10 cellular contexts compared by ENCODE assay signal in the genomic region with DNA sequence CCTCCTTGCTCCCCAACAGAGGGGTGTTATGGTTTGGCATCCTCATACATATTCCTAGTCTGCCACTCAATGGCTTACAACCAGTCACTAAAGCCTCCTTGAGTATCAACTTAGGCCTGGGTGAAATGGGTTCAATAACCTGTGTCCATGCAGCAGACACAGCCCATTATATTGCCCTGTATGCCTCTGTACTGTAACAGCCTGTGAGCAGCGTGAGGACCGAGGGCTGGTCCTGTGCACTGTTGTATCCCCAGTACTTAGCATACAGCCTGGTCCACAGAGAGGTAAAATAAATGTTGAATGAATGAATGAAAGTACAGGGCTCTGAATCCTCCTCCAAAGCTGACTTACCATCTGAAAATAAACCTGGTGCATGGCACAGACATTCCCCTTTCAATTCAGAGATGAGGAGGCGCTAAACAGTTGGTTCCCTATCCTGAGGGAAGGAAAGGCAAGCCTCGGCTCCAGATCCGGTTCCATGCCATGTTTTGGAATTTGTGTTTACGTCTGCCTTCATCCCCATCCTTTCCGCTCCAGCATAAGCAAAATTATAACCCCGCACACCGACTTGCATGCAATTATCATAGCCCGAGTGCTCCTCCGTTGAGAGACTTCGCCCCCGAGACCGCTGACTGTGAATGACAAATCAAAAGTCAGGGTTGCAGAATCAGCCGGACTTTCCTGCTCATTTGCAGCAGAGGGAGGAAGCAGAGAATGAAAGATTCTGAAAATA. TPM values are rescaled to one million over a fixed set of nuclear protein-coding genes. Genes with fewer than 3 reads are reported as not detected.
DNase-seq lines count a peak whose midpoint lies in the region; ATAC-seq, FAIRE-seq and TF ChIP-seq lines count a peak whose summit lies in the region.
"Had no signal": no experiment of that assay in that cellular context is flagged by ENCODE, and none has a peak within 500 bp of the region (broad histone marks: within the 10 kb centered on the region; RNA-seq: fewer than 3 reads in every experiment).

No MANE protein-coding gene starts in this region.

- FAIRE-seq in astrocyte (lab: Jason Lieb, UNC): no peak

- no peaks in the 10 kb centered on the region for H3K9me3 ChIP-seq in astrocyte (ENCODE audit: insufficient read depth, low read depth, low read length)

- H3K4me2 ChIP-seq in astrocyte (ENCODE audit: low read length): peak overlapping the region; percentile 85

- H4K20me1 ChIP-seq in astrocyte (ENCODE audit: insufficient read depth, low read length): no peaks in the 10 kb centered on the region

- H3K9ac ChIP-seq in astrocyte (ENCODE audit: low read length): no peak overlapping the region

- H3K27ac Mint-ChIP-seq in astrocyte (ENCODE audit: unreplicated experiment): peak overlapping the region; percentile 44
- H3K27ac Mint-ChIP-seq: IgD-negative memory B cell had no signal

- peaks cover 6% of the 10 kb centered on the region for H3K4me1 ChIP-seq in astrocyte (ENCODE audit: insufficient read depth, low read length)

- no peaks in the 10 kb centered on the region for H3K27me3 Mint-ChIP-seq in astrocyte (ENCODE audit: low read depth, unreplicated experiment)

- H3K27me3 ChIP-seq in astrocyte (ENCODE audit: insufficient read depth, low read length): no peaks in the 10 kb centered on the region

- H3K4me1 Mint-ChIP-seq in astrocyte (ENCODE audit: low read depth, unreplicated experiment): peaks cover 16% of the 10 kb centered on the region

- H2AFZ ChIP-seq in astrocyte (ENCODE audit: low read depth, low read length): peak overlapping the region; percentile 51

- H3K4me3 ChIP-seq in astrocyte (ENCODE audit: insufficient read depth, low read depth, low read length) (peak overlapping the region; percentile 51), iPS-11a (ENCODE audit: low read depth, low read length) (peak overlapping the region; percentile 50), skeletal muscle cell (ENCODE audit: low read depth, low read length) (peak overlapping the region; percentile 46)

- H3K27ac ChIP-seq in astrocyte (ENCODE audit: low read depth, low read length): no peak overlapping the region
- H3K27ac ChIP-seq: skin epidermis had no signal

- H3K36me3 ChIP-seq in astrocyte (ENCODE audit: insufficient read depth, low read length): no peaks in the 10 kb centered on the region

- H3K36me3 Mint-ChIP-seq in astrocyte (ENCODE audit: low read depth, unreplicated experiment): no peaks in the 10 kb centered on the region
- H3K36me3 Mint-ChIP-seq: IgD-negative memory B cell had no signal

- no peaks in the 10 kb centered on the region for H3K79me2 ChIP-seq in astrocyte (ENCODE audit: insufficient read depth, low read length)

- peak overlapping the region; percentile 70 for H3K4me3 Mint-ChIP-seq in astrocyte (ENCODE audit: unreplicated experiment)

- no peak for ATAC-seq in GM19351 (IDR thresholded peaks at IDR 0.05; ENCODE audit: unreplicated experiment)

- DNase-seq in COLO668 (lab: John Stamatoyannopoulos, UW; ENCODE audit: unreplicated experiment) (peak; percentile 72), NCI-H1436 treated with DMSO at 0.1 percent for 48 hours (lab: John Stamatoyannopoulos, UW) (peak; percentile 8), astrocyte (ENCODE audit: low read depth) (peak; percentile 52), skeletal muscle cell (ENCODE audit: low read depth) (peak; percentile 36), GM19240 (ENCODE audit: insufficient read length, low spot score) (no peak)
- no peak for DNase-seq in stimulated activated naive CD4-positive, alpha-beta T cell treated with Interleukin-2 at 50 U/mL for 16 hours (lab: John Stamatoyannopoulos, UW)

- no peak for TF ChIP-seq CTCF in astrocyte (IDR thresholded peaks at IDR 0.05; ENCODE audit: insufficient read depth, low read depth, low read length)

- H3K9me3 Mint-ChIP-seq in astrocyte (ENCODE audit: unreplicated experiment): no peaks in the 10 kb centered on the region
- H3K9me3 Mint-ChIP-seq: IgD-negative memory B cell had no signal

RNA-seq across cellular contexts. Expression of gene DNAJC6, which starts 45.0 kb away (rescaled TPM):
- 7.5 and 8.9 TPM in 2 replicates for total RNA-seq in astrocyte

Comparison
In these comparisons a context has a peak if more than half of its experiments do, and no peak if none do; other contexts are left out.
1. DNase-seq: peak in COLO668 (single experiment), NCI-H1436 treated with DMSO at 0.1 percent for 48 hours (single experiment), astrocyte (single experiment) and skeletal muscle cell (single experiment); none in GM19240 (single experiment) and stimulated activated naive CD4-positive, alpha-beta T cell treated with Interleukin-2 at 50 U/mL for 16 hours (single experiment).
2. Peak in every context shown above with its lines, with median percentiles within 50 percentile points of each other: H3K4me3 ChIP-seq.